In genomic region chr7:10888861-10889260, GRCh38 we compare ENCODE assay signal across 9 cellular contexts.
DNase-seq lines count a peak whose midpoint lies in the region; ATAC-seq and TF ChIP-seq lines count a peak whose summit lies in the region.
"Had no signal": no experiment of that assay in that cellular context is flagged by ENCODE, and none has a peak within 500 bp of the region (broad histone marks: within the 10 kb centered on the region; RNA-seq: fewer than 3 reads in every experiment).

No MANE protein-coding gene starts in this region.

- CTCF ChIA-PET in WTC11 (lab: Charles Lee) = interaction anchor here (0.7 to 1.4 kb wide), 7 partner anchors 19 to 476 kb away, joined by 3 to 4 read pairs (median 4); no protein-coding TSS in a partner anchor

- peak; percentile 38 for ATAC-seq in GM18498 (IDR thresholded peaks at IDR 0.05; ENCODE audit: unreplicated experiment)
- peak; percentile 17 for ATAC-seq in GM21526 (IDR thresholded peaks at IDR 0.05; ENCODE audit: low FRiP score, unreplicated experiment)
- peak; percentile 9 for ATAC-seq in HG03520 (IDR thresholded peaks at IDR 0.05; ENCODE audit: unreplicated experiment)
- no peak; the same call in 1 of the 2 replicates for ATAC-seq in WTC11

- H3K27ac Mint-ChIP-seq in WTC11 = no peak overlapping the region
- H3K27ac Mint-ChIP-seq: mesothelial cell of epicardium had no signal

- no peaks in the 10 kb centered on the region; the same call in 1 of the 2 replicates for H3K4me1 Mint-ChIP-seq in WTC11

- TF ChIP-seq CTCF in WTC11 (IDR thresholded peaks at IDR 0.05) = no peak

- no peaks in the 10 kb centered on the region for H3K27me3 Mint-ChIP-seq in WTC11 (ENCODE audit: low read depth)

- H3K4me3 Mint-ChIP-seq in WTC11 = no peak overlapping the region
- H3K4me3 Mint-ChIP-seq: mesothelial cell of epicardium had no signal

- H3K36me3 Mint-ChIP-seq in WTC11 = no peaks in the 10 kb centered on the region
- H3K36me3 Mint-ChIP-seq: mesothelial cell of epicardium had no signal

- POLR2A ChIA-PET in WTC11 (lab: Charles Lee) = no interaction called here

- 0 out of 2 replicates have a peak, but pooled peaks cover 3% of the 10 kb centered on the region for H3K9me3 Mint-ChIP-seq in WTC11
- H3K9me3 Mint-ChIP-seq: mesothelial cell of epicardium had no signal

- DNase-seq in fibroblast of peridontal ligament (ENCODE audit: extremely low read depth) (peak; percentile 0), retina (no peak), WTC11 (ENCODE audit: low spot score) (no peak), COLO668 (lab: John Stamatoyannopoulos, UW; ENCODE audit: unreplicated experiment) (no peak)
- no peak for DNase-seq in NK-92 treated with Interleukin-12 subunit alpha and Interleukin-12 subunit beta, amount 100 ng/mL, for 24 hours (lab: John Stamatoyannopoulos, UW)

TF ChIP-seq in WTC11, 78 proteins besides CTCF, POLR2A, EP300 and RAD21:
- no peak for TF ChIP-seq MYBL2 (CRISPR knock-in tag; IDR thresholded peaks at IDR 0.05)
